22 cellular contexts compared by ENCODE assay signal in genomic region chr15:77045985-77046384, GRCh38. TPM values are rescaled to one million over a fixed set of nuclear protein-coding genes. Genes with fewer than 3 reads are reported as not detected.
"Had no signal": no experiment of that assay in that cellular context is flagged by ENCODE, and none has a peak within 500 bp of the region (broad histone marks: within the 10 kb centered on the region; RNA-seq: fewer than 3 reads in every experiment).

No MANE protein-coding gene starts in this region.

- DNase-seq: colonic mucosa; effector CD8-positive, alpha-beta T cell; endodermal cell; foreskin keratinocyte; hypothalamus; left cardiac atrium; left lung; mesendoderm; midbrain; naive thymus-derived CD4-positive, alpha-beta T cell; stimulated activated CD4-positive, alpha-beta T cell treated with anti-CD3 and anti-CD28 coated beads, Interleukin-2, amount 100 ng/mL, for 24 hours; stimulated activated CD4-positive, alpha-beta T cell treated with anti-CD3 and anti-CD28 coated beads, Interleukin-4, amount 100 ng/mL, for 4 hours; stimulated activated naive CD4-positive, alpha-beta T cell; stimulated activated naive CD8-positive, alpha-beta T cell treated with anti-CD3 and anti-CD28 coated beads, Interleukin-15, amount 100 ng/mL, for 72 hours; transverse colon; upper lobe of right lung had no signal

- H3K27me3 Mint-ChIP-seq: dendritic cell treated with granulocyte-macrophage colony-stimulating factor and Interleukin-4, amounts not matched to agents 40 ng/mL and 50 ng/mL, for 4 days; naive thymus-derived CD4-positive, alpha-beta T cell; stimulated activated naive CD8-positive, alpha-beta T cell treated with anti-CD3 and anti-CD28 coated beads, Interleukin-15, amount 100 ng/mL, for 72 hours had no signal

- H3K4me1 Mint-ChIP-seq: endodermal cell, neural progenitor cell had no signal

- H3K9me3 Mint-ChIP-seq: dendritic cell treated with granulocyte-macrophage colony-stimulating factor and Interleukin-4, amounts not matched to agents 40 ng/mL and 50 ng/mL, for 4 days; endodermal cell; nephron; neural progenitor cell; stimulated activated naive CD8-positive, alpha-beta T cell treated with anti-CD3 and anti-CD28 coated beads, Interleukin-15, amount 100 ng/mL, for 72 hours had no signal

- ATAC-seq: foreskin keratinocyte; left cardiac atrium; left lung; naive thymus-derived CD4-positive, alpha-beta T cell; sciatic nerve; stimulated activated naive CD8-positive, alpha-beta T cell treated with anti-CD3 and anti-CD28 coated beads, Interleukin-15, amount 100 ng/mL, for 72 hours; upper lobe of right lung had no signal

- H3K27ac Mint-ChIP-seq: nephron, neural progenitor cell had no signal

- H3K4me3 Mint-ChIP-seq: dendritic cell treated with granulocyte-macrophage colony-stimulating factor and Interleukin-4, amounts not matched to agents 40 ng/mL and 50 ng/mL, for 4 days; endodermal cell; naive thymus-derived CD4-positive, alpha-beta T cell; nephron; neural progenitor cell; stimulated activated naive CD8-positive, alpha-beta T cell treated with anti-CD3 and anti-CD28 coated beads, Interleukin-15, amount 100 ng/mL, for 72 hours had no signal

RNA-seq across cellular contexts. Expression of gene PSTPIP1, which starts 51.1 kb away (rescaled TPM):
- total RNA-seq: chondrocyte, osteoblast had no signal
